In genomic region chr17:70091005-70091568, GRCh38 we compare ENCODE assay signal across 1 cellular context.
TF ChIP-seq lines count a peak whose summit lies in the region.

No MANE protein-coding gene starts in this region.

TF ChIP-seq in IMR-90, 13 proteins besides CTCF, POLR2A, EP300 and RAD21:
- TF ChIP-seq ELK1 (IDR thresholded peaks at IDR 0.05; ENCODE audit: borderline replicate concordance, low read depth, low read length) = no peak
- TF ChIP-seq MAFK (IDR thresholded peaks at IDR 0.05; ENCODE audit: low read depth, low read length) = no peak
- TF ChIP-seq MAZ (IDR thresholded peaks at IDR 0.05; ENCODE audit: borderline replicate concordance, low read depth, low read length) = no peak
- no peak for TF ChIP-seq CHD1 (IDR thresholded peaks at IDR 0.05; ENCODE audit: low read depth, low read length)
- TF ChIP-seq USF2 (IDR thresholded peaks at IDR 0.05; ENCODE audit: low read depth, low read length) = no peak
- TF ChIP-seq NFE2L2 (IDR thresholded peaks at IDR 0.05; ENCODE audit: low read depth, low read length) = no peak
- TF ChIP-seq BHLHE40 (IDR thresholded peaks at IDR 0.05; ENCODE audit: low read depth, low read length) = no peak
- no peak for TF ChIP-seq MXI1 (IDR thresholded peaks at IDR 0.05; ENCODE audit: borderline replicate concordance, low read depth, low read length)
- no peak for TF ChIP-seq RCOR1 (IDR thresholded peaks at IDR 0.05; ENCODE audit: insufficient replicate concordance, low read length)
- no peak for TF ChIP-seq SMC3 (IDR thresholded peaks at IDR 0.05; ENCODE audit: low read depth, low read length)
- no peak for TF ChIP-seq FOS (IDR thresholded peaks at IDR 0.05; ENCODE audit: low read depth, low read length)
- TF ChIP-seq RFX5 (IDR thresholded peaks at IDR 0.05; ENCODE audit: low read depth, low read length) = no peak
- no peak for TF ChIP-seq CEBPB (IDR thresholded peaks at IDR 0.05; ENCODE audit: low read depth, low read length)
TF ChIP-seq in IMR-90: peak in this region for 0.
